Comparison of ENCODE assay signal across 12 cellular contexts in the genomic region with DNA sequence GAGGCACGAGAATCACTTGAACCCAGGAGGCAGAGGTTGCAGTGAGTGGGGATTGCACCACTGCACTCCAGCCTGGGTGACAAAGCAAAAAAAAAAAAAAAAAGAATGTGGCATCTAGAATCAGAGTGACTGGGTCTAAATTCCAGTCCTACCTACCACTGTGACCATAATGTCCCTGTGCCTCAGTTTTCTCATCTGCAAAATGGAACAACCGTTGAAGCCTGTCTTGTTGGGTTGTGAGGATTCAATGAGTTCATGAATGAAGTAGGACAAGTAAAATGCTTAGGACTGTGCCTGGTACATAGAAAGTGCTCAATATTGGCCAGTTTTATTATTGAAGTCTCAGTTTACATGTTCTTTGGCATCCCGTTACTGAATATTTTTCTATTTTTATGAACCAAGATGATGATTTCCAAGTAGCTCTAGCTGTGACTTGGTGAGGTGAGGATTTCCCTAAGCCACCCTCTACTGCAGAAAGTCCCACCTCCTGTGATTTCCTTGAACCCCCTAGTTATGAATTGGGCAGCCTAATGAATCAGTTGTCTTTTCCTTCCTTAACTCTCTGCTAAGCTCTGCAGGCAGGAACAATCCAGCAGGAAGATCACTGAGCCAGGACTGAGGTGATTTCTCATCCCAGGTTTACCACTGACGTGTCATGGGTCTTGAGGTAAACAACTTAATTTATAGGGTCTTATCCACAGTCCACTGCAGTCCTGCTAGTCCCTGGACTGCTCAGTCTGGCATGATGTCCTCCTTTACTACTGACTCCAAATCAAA. TPM values are rescaled to one million over a fixed set of nuclear protein-coding genes. Genes with fewer than 3 reads are reported as not detected.
DNase-seq lines count a peak whose midpoint lies in the region; ATAC-seq and TF ChIP-seq lines count a peak whose summit lies in the region.
"Had no signal": no experiment of that assay in that cellular context is flagged by ENCODE, and none has a peak within 500 bp of the region (broad histone marks: within the 10 kb centered on the region; RNA-seq: fewer than 3 reads in every experiment).

No MANE protein-coding gene starts in this region.

- H3K4me3 Mint-ChIP-seq in stimulated activated naive CD8-positive, alpha-beta T cell treated with anti-CD3 and anti-CD28 coated beads, Interleukin-15, amount 100 ng/mL, for 72 hours: no peak overlapping the region
- H3K4me3 Mint-ChIP-seq: stimulated activated naive B cell treated with anti-CD40 and anti-IgM and Interleukin-4, amounts not matched to agents 10 μg/mL and 1 μg/mL and 100 μg/mL, for 72 hours had no signal

- H3K9me1 ChIP-seq in IMR-90 (ENCODE audit: insufficient read depth, low read length): peaks cover 16% of the 10 kb centered on the region

- TF ChIP-seq POLR2A in IMR-90 (IDR thresholded peaks at IDR 0.05; ENCODE audit: low read depth, low read length): no peak

- peak overlapping the region; percentile 20 for H3K27ac ChIP-seq in IMR-90 (ENCODE audit: insufficient read depth, low read length)
- H3K27ac ChIP-seq in mammary epithelial cell (ENCODE audit: insufficient read depth, low read depth, low read length): peak overlapping the region; percentile 78
- H3K27ac ChIP-seq in lung (ENCODE audit: low read depth in 1 of 2, low read length in 1 of 2): peak overlapping the region; percentile 53 to 82
- H3K27ac ChIP-seq in tibial artery: peak overlapping the region; percentile 49 to 59

- H3K27me3 ChIP-seq in IMR-90 (ENCODE audit: control insufficient read depth, insufficient read depth, low read length) (no peaks in the 10 kb centered on the region), mammary epithelial cell (ENCODE audit: insufficient read depth, low read length) (no peaks in the 10 kb centered on the region), lung (ENCODE audit: control insufficient read depth, insufficient read depth) (no peaks in the 10 kb centered on the region), tibial artery (no peaks in the 10 kb centered on the region)
- H3K27me3 ChIP-seq: right atrium auricular region had no signal

- no peaks in the 10 kb centered on the region for H3K9me3 Mint-ChIP-seq in stimulated activated naive CD8-positive, alpha-beta T cell treated with anti-CD3 and anti-CD28 coated beads, Interleukin-15, amount 100 ng/mL, for 72 hours
- H3K9me3 Mint-ChIP-seq: stimulated activated naive B cell treated with anti-CD40 and anti-IgM and Interleukin-4, amounts not matched to agents 10 μg/mL and 1 μg/mL and 100 μg/mL, for 72 hours had no signal

- DNase-seq in IMR-90: no peak
- no peak for DNase-seq in mammary epithelial cell
- DNase-seq in lung (ENCODE audit: low spot score): no peak
- DNase-seq in tibial artery: no peak
- no peak for DNase-seq in NCI-H69 (lab: John Stamatoyannopoulos, UW)
- no peak for DNase-seq in HK-2 (ENCODE audit: unreplicated experiment)
- DNase-seq in stimulated activated naive CD8-positive, alpha-beta T cell treated with anti-CD3 and anti-CD28 coated beads, Interleukin-15, amount 100 ng/mL, for 72 hours: no peak
- DNase-seq: activated CD8-positive, alpha-beta memory T cell treated with anti-CD3 and anti-CD28 coated beads, Interleukin-2, amount 50 U/mL, for 48 hours; stimulated activated CD4-positive, alpha-beta T cell treated with anti-CD3 and anti-CD28 coated beads, Interleukin-4, amount 100 ng/mL, for 4 hours; stimulated activated naive B cell treated with anti-CD40 and anti-IgM and Interleukin-4, amounts not matched to agents 10 μg/mL and 1 μg/mL and 100 μg/mL, for 72 hours had no signal

- intact Hi-C loops in IMR-90 (cut with micrococcal nuclease): loop anchor here (2.0 kb wide), 1 partner anchor 19 kb away; a partner anchor contains a TSS
- intact Hi-C loops in mammary epithelial cell (cut with micrococcal nuclease): loop anchor here (2.0 kb wide), 2 partner anchors 19 to 63 kb away; a partner anchor contains a TSS
- intact Hi-C loops in tibial artery (cut with DNase I; ENCODE audit: low total_unique reads): no loop called here

- H4K20me1 ChIP-seq in IMR-90 (ENCODE audit: insufficient read depth, low read length) (peaks cover 19% of the 10 kb centered on the region; the same call in 1 of the 2 replicates), mammary epithelial cell (ENCODE audit: insufficient read depth, low read length) (no peaks in the 10 kb centered on the region)

- peak overlapping the region; percentile 68 for H2BK120ac ChIP-seq in IMR-90 (ENCODE audit: low read depth, low read length)

- H3K4me3 ChIP-seq in IMR-90 (ENCODE audit: insufficient read depth, low read depth, low read length) (no peak overlapping the region), mammary epithelial cell (replicated peaks in 1 of 3; ENCODE audit: insufficient read depth in 1 of 3, low read depth in 2 of 3, low read length in 3 of 3) (no peak overlapping the region), lung (no peak overlapping the region), tibial artery (no peak overlapping the region)
- H3K4me3 ChIP-seq: coronary artery, right atrium auricular region had no signal

- no TSS peak for BruUV-seq in IMR-90 (replicated peaks; lab: Mats Ljungman, UMichigan)
- BruUV-seq in mammary epithelial cell (replicated peaks; lab: Mats Ljungman, UMichigan): no TSS peak

- H3K9me3 ChIP-seq in IMR-90 (ENCODE audit: control insufficient read depth, insufficient read depth, low read length) (no peaks in the 10 kb centered on the region), mammary epithelial cell (replicated peaks; ENCODE audit: insufficient read depth, low read length) (no peaks in the 10 kb centered on the region), lung (ENCODE audit: control insufficient read depth in 2 of 2, insufficient read depth in 1 of 2, low read length in 1 of 2) (no peaks in the 10 kb centered on the region), tibial artery (no peaks in the 10 kb centered on the region)
- H3K9me3 ChIP-seq: right atrium auricular region had no signal

- H2AK5ac ChIP-seq in IMR-90 (ENCODE audit: low read depth, low read length): peak overlapping the region; percentile 27

- peaks cover 11% of the 10 kb centered on the region for H3K4me1 ChIP-seq in IMR-90 (ENCODE audit: control insufficient read depth, insufficient read depth, low read length)
- peaks cover 28% of the 10 kb centered on the region for H3K4me1 ChIP-seq in mammary epithelial cell (ENCODE audit: insufficient read depth, low read length)
- H3K4me1 ChIP-seq in lung (ENCODE audit: control insufficient read depth in 2 of 2, insufficient read depth in 2 of 2, low read length in 2 of 2): peaks cover 4 to 6% of the 10 kb centered on the region in 2 donors
- H3K4me1 ChIP-seq in tibial artery: peaks cover 0 to 17% (median 9%) of the 10 kb centered on the region in 4 donors

- H2BK20ac ChIP-seq in IMR-90 (ENCODE audit: low read depth, low read length): peak overlapping the region; percentile 81

- peaks cover 11% of the 10 kb centered on the region for H3K79me2 ChIP-seq in mammary epithelial cell (ENCODE audit: insufficient read depth, low read length)

- ATAC-seq in IMR-90 (ENCODE audit: low read depth): no peak
- no peak for ATAC-seq in lung (ENCODE audit: insufficient read depth, low FRiP score)
- ATAC-seq in stimulated activated naive CD8-positive, alpha-beta T cell treated with anti-CD3 and anti-CD28 coated beads, Interleukin-15, amount 100 ng/mL, for 72 hours: no peak
- ATAC-seq: stimulated activated naive B cell treated with anti-CD40 and anti-IgM and Interleukin-4, amounts not matched to agents 10 μg/mL and 1 μg/mL and 100 μg/mL, for 72 hours had no signal

- peak overlapping the region; percentile 37 for H2BK5ac ChIP-seq in IMR-90 (ENCODE audit: low read depth, low read length, poor library complexity, severe bottlenecking)

- peak overlapping the region; percentile 77 for H3K14ac ChIP-seq in IMR-90 (replicated peaks; ENCODE audit: low read depth, low read length)

- H2AK9ac ChIP-seq in IMR-90 (replicated peaks; ENCODE audit: low read depth, low read length, poor library complexity): no peak overlapping the region

- no peak overlapping the region for H3K9ac ChIP-seq in IMR-90 (ENCODE audit: low read depth, low read length)
- no peak overlapping the region for H3K9ac ChIP-seq in mammary epithelial cell (ENCODE audit: insufficient read depth, low read length)

- H3K23ac ChIP-seq in IMR-90 (ENCODE audit: low read depth, low read length): peak overlapping the region; percentile 68

- TF ChIP-seq CTCF in IMR-90 (conservative IDR thresholded peaks at IDR 0.05; ENCODE audit: low read depth, low read length) (no peak), mammary epithelial cell (conservative IDR thresholded peaks at IDR 0.05 in 1 of 2, IDR thresholded peaks at IDR 0.05 in 1 of 2; ENCODE audit: extremely low read depth in 1 of 2, insufficient read depth in 1 of 2, low read depth in 1 of 2, low read length in 2 of 2) (no peak), lung (IDR thresholded peaks at IDR 0.05; ENCODE audit: control extremely low read depth, extremely low read depth) (no peak), tibial artery (IDR thresholded peaks at IDR 0.05) (no peak)

- no peak overlapping the region for H3K27ac Mint-ChIP-seq in stimulated activated naive CD8-positive, alpha-beta T cell treated with anti-CD3 and anti-CD28 coated beads, Interleukin-15, amount 100 ng/mL, for 72 hours

- no CpG with 5 or more reads among the region's 4 CpGs for WGBS in IMR-90 (ENCODE audit: extremely low coverage in 2 of 2, insufficient read length in 1 of 2), 2 experiments
- 98% methylated on average over 4 of the region's 4 CpGs for WGBS in mammary epithelial cell (ENCODE audit: low coverage, missing lambda C conversion rate)
- 92 to 93% methylated on average over 4 of the region's 4 CpGs for WGBS in lung, 2 donors

- peak overlapping the region; percentile 80 for H3K18ac ChIP-seq in IMR-90 (ENCODE audit: low read depth, low read length)

- H2AFZ ChIP-seq in IMR-90 (replicated peaks; ENCODE audit: low read length, poor library complexity): no peak overlapping the region
- no peak overlapping the region for H2AFZ ChIP-seq in mammary epithelial cell (ENCODE audit: low read depth, low read length)

- no peak overlapping the region for H3K56ac ChIP-seq in IMR-90 (ENCODE audit: extremely low read depth, insufficient read depth, low read length)

- H2BK15ac ChIP-seq in IMR-90 (ENCODE audit: low read depth, low read length): peak overlapping the region; percentile 5; the same call in 1 of the 3 replicates

- no peak overlapping the region for H3K4me2 ChIP-seq in IMR-90 (ENCODE audit: low read depth, low read length)
- peak overlapping the region; percentile 13 for H3K4me2 ChIP-seq in mammary epithelial cell (ENCODE audit: insufficient read depth, low read depth, low read length)

- peak overlapping the region in 1 of 2 experiments; percentile 76; a peak in 2 of 4 replicates for H4K8ac ChIP-seq in IMR-90 (ENCODE audit: low read depth in 2 of 2, low read length in 2 of 2)

- POLR2A ChIA-PET in IMR-90 (lab: Charles Lee; ENCODE audit: unreplicated experiment): no interaction called here

- H4K91ac ChIP-seq in IMR-90 (ENCODE audit: insufficient read depth, low read depth, low read length): peak overlapping the region; percentile 78

- in situ Hi-C loops in IMR-90 (cut with MboI; ENCODE audit: low sequenced_read_pairs) (no loop called here), mammary epithelial cell (cut with MboI; ENCODE audit: low sequenced_read_pairs in 2 of 2) (no loop called here)

- peak overlapping the region; percentile 38 for H4K5ac ChIP-seq in IMR-90 (ENCODE audit: low read depth, low read length)

- H3K27me3 Mint-ChIP-seq in stimulated activated naive CD8-positive, alpha-beta T cell treated with anti-CD3 and anti-CD28 coated beads, Interleukin-15, amount 100 ng/mL, for 72 hours: no peaks in the 10 kb centered on the region
- H3K27me3 Mint-ChIP-seq: stimulated activated naive B cell treated with anti-CD40 and anti-IgM and Interleukin-4, amounts not matched to agents 10 μg/mL and 1 μg/mL and 100 μg/mL, for 72 hours had no signal

- peaks cover 4% of the 10 kb centered on the region for H3K36me3 ChIP-seq in IMR-90 (ENCODE audit: control insufficient read depth, insufficient read depth, low read length)
- peaks cover 4% of the 10 kb centered on the region for H3K36me3 ChIP-seq in mammary epithelial cell (ENCODE audit: insufficient read depth, low read length)
- H3K36me3 ChIP-seq in lung (ENCODE audit: control insufficient read depth in 2 of 2, insufficient read depth in 2 of 2, low read length in 2 of 2): peaks cover 8 to 16% of the 10 kb centered on the region in 2 donors
- peaks cover 22 to 32% (median 25%) of the 10 kb centered on the region in 3 donors for H3K36me3 ChIP-seq in tibial artery

- peaks cover 27% of the 10 kb centered on the region for H3K4me1 Mint-ChIP-seq in stimulated activated naive CD8-positive, alpha-beta T cell treated with anti-CD3 and anti-CD28 coated beads, Interleukin-15, amount 100 ng/mL, for 72 hours
- H3K4me1 Mint-ChIP-seq: stimulated activated naive B cell treated with anti-CD40 and anti-IgM and Interleukin-4, amounts not matched to agents 10 μg/mL and 1 μg/mL and 100 μg/mL, for 72 hours had no signal

- CTCF ChIA-PET in IMR-90 (lab: Yijun Ruan, JAX): no interaction called here
- CTCF ChIA-PET in mammary epithelial cell (lab: Charles Lee; ENCODE audit: low non-redundant PET): interaction anchor here (0.6 to 0.7 kb wide), 2 partner anchors 17 to 174 kb away, joined by 4 read pairs; no protein-coding TSS in a partner anchor

- H3K79me1 ChIP-seq in IMR-90 (ENCODE audit: low read depth in 1 of 2, low read length in 2 of 2): peaks cover 17 to 33% of the 10 kb centered on the region in 2 experiments

- no peak for TF ChIP-seq RAD21 in IMR-90 (IDR thresholded peaks at IDR 0.05; ENCODE audit: low read length)

- peak overlapping the region; percentile 76 for H3K4ac ChIP-seq in IMR-90 (ENCODE audit: low read depth, low read length)

- dilution Hi-C loops in IMR-90 (cut with HindIII; ENCODE audit: low sequenced_read_pairs, unreplicated experiment): no loop called here
- dilution Hi-C loops in mammary epithelial cell (cut with HindIII; ENCODE audit: low sequenced_read_pairs): loop anchor here (10.0 kb wide), 1 partner anchor 79 kb away; no protein-coding TSS in a partner anchor

RNA-seq across cellular contexts. Expression of a gene that starts 18.9 kb away (rescaled TPM):
- total RNA-seq in IMR-90 (2012; rRNA removed) (36.2 and 44.4 TPM in 2 replicates), mammary epithelial cell (10 to 100 TPM; 61.5 to 64.9 TPM), lung (10 to 100 TPM; 54.0 to 63.7 TPM)
- polyA plus RNA-seq in IMR-90 (2012; rRNA removed) (36.4 and 40.7 TPM in 2 replicates), mammary epithelial cell (35.0 TPM), lung (10 to 100 TPM; 36.9 to 68.2 TPM)
- 21.0 and 27.4 TPM in 2 replicates for polyA plus RNA-seq in IMR-90 (2012; cell fraction: cytosol; rRNA removed)
- polyA plus RNA-seq in IMR-90 (2012; cell fraction: nucleus; rRNA removed; ENCODE audit: low replicate concordance): 12.4 and 51.2 TPM in 2 replicates
- 41.4 TPM for polyA minus RNA-seq in mammary epithelial cell

RNA-seq across cellular contexts. Expression of a gene that starts 20.6 kb away (rescaled TPM):
- total RNA-seq in IMR-90 (2012; rRNA removed) (11.3 and 13.9 TPM in 2 replicates), mammary epithelial cell (10 to 100 TPM; 22.5 to 23.0 TPM), lung (10 to 100 TPM; 14.2 to 22.4 TPM)
- polyA plus RNA-seq in IMR-90 (2012; rRNA removed) (6.8 and 7.7 TPM in 2 replicates), mammary epithelial cell (4.6 TPM), lung (1 to 10 TPM; 4.5 to 5.4 TPM)
- polyA plus RNA-seq in IMR-90 (2012; cell fraction: cytosol; rRNA removed): 6.9 and 9.1 TPM in 2 replicates
- polyA plus RNA-seq in IMR-90 (2012; cell fraction: nucleus; rRNA removed; ENCODE audit: low replicate concordance): 5.5 and 12.0 TPM in 2 replicates
- 12.2 TPM for polyA minus RNA-seq in mammary epithelial cell

RNA-seq across cellular contexts. Expression of a gene that starts 23.2 kb away (rescaled TPM):
- 8.1 and 9.1 TPM in 2 replicates for total RNA-seq in IMR-90 (2012; rRNA removed)
- polyA plus RNA-seq in IMR-90 (2012; rRNA removed): 9.1 and 10.1 TPM in 2 replicates
- polyA plus RNA-seq in IMR-90 (2012; cell fraction: cytosol; rRNA removed): 5.5 and 6.6 TPM in 2 replicates
- polyA plus RNA-seq in IMR-90 (2012; cell fraction: nucleus; rRNA removed; ENCODE audit: low replicate concordance): 11.5 and 20.3 TPM in 2 replicates
- total RNA-seq in mammary epithelial cell: 1 to 10 TPM; 1.0 to 4.8 TPM
- 1.5 TPM for polyA plus RNA-seq in mammary epithelial cell
- not detected for polyA minus RNA-seq in mammary epithelial cell
- total RNA-seq in lung: 10 to 100 TPM; 20.8 to 48.5 TPM
- polyA plus RNA-seq in lung: 10 to 100 TPM; 17.8 to 31.2 TPM

RNA-seq across cellular contexts. Expression of a gene that starts 59.1 kb away (rescaled TPM):
- 3.1 and 3.8 TPM in 2 replicates for total RNA-seq in IMR-90 (2012; rRNA removed)
- polyA plus RNA-seq in IMR-90 (2012; rRNA removed): 14.2 and 15.2 TPM in 2 replicates
- polyA plus RNA-seq in IMR-90 (2012; cell fraction: cytosol; rRNA removed): 9.8 and 20.0 TPM in 2 replicates
- polyA plus RNA-seq in IMR-90 (2012; cell fraction: nucleus; rRNA removed; ENCODE audit: low replicate concordance): 51.5 and 67.1 TPM in 2 replicates
- 10 to 100 TPM; 22.0 to 37.9 TPM for total RNA-seq in mammary epithelial cell
- 18.1 TPM for polyA plus RNA-seq in mammary epithelial cell
- polyA minus RNA-seq in mammary epithelial cell: 1.6 TPM
- total RNA-seq in lung: 10 to 100 TPM; 27.1 to 40.2 TPM
- polyA plus RNA-seq in lung: 100 to 1,000 TPM in 1 of 2 donors, 10 to 100 TPM in 1; 19.1 to 125 TPM

Comparison
In these comparisons a context has a peak if more than half of its experiments do, and no peak if none do; other contexts are left out.
1. H3K27ac ChIP-seq: peak in every context shown above with its lines; median percentile 78 in mammary epithelial cell; 68 in lung; 54 in tibial artery; 20 in IMR-90.